10 cellular contexts compared by ENCODE assay signal in genomic region chr2:160516547-160517365, GRCh38. TPM values are rescaled to one million over a fixed set of nuclear protein-coding genes. Genes with fewer than 3 reads are reported as not detected.
A peak's percentile ranks its signal among the peaks of the same experiment; 100 is the strongest.
DNase-seq lines count a peak whose midpoint lies in the region; ATAC-seq and TF ChIP-seq lines count a peak whose summit lies in the region.
"Had no signal": no experiment of that assay in that cellular context is flagged by ENCODE, and none has a peak within 500 bp of the region (broad histone marks: within the 10 kb centered on the region; RNA-seq: fewer than 3 reads in every experiment).

No MANE protein-coding gene starts in this region.

- no peak overlapping the region for H2BK120ac ChIP-seq in neuronal stem cell (ENCODE audit: low read depth, low read length)

- no peak overlapping the region for H3K4me2 ChIP-seq in neuronal stem cell (ENCODE audit: insufficient read depth, low read length, poor library complexity, severe bottlenecking)

- no CpG with 5 or more reads among the region's 10 CpGs for WGBS in neuronal stem cell (ENCODE audit: extremely low coverage in 2 of 2, insufficient read length in 2 of 2, insufficient replicate concordance in 1 of 2), 2 donors

- TF ChIP-seq CTCF in omental fat pad (IDR thresholded peaks at IDR 0.05), result no peak

- H3K27ac ChIP-seq in neuronal stem cell (replicated peaks; ENCODE audit: low read length), result no peak overlapping the region
- H3K27ac ChIP-seq: 22Rv1 had no signal

- H3K27me3 ChIP-seq in neuronal stem cell (ENCODE audit: control insufficient read depth in 3 of 3, insufficient read depth in 3 of 3, low read depth in 1 of 3, low read length in 3 of 3), result no peaks in the 10 kb centered on the region
- H3K27me3 ChIP-seq in MG63, result no peaks in the 10 kb centered on the region

- H3K4me3 ChIP-seq in neuronal stem cell (ENCODE audit: low read length in 2 of 2) (no peak overlapping the region), MG63 (no peak overlapping the region)

- no peaks in the 10 kb centered on the region for H3K4me1 ChIP-seq in neuronal stem cell (ENCODE audit: control insufficient read depth in 2 of 2, insufficient read depth in 1 of 2, low read depth in 1 of 2, low read length in 2 of 2)

- ATAC-seq in HG02623 (IDR thresholded peaks at IDR 0.05; ENCODE audit: unreplicated experiment) (peak; percentile 45), omental fat pad (ENCODE audit: low FRiP score) (no peak)

- H3K36me3 ChIP-seq in neuronal stem cell (replicated peaks in 1 of 2; ENCODE audit: control insufficient read depth in 2 of 2, insufficient read depth in 2 of 2, low read length in 2 of 2) (no peaks in the 10 kb centered on the region), MG63 (no peaks in the 10 kb centered on the region)

- no peak overlapping the region for H2BK5ac ChIP-seq in neuronal stem cell (ENCODE audit: low read length)

- no peak overlapping the region for H3K14ac ChIP-seq in neuronal stem cell (ENCODE audit: low read length)

- H4K8ac ChIP-seq in neuronal stem cell (ENCODE audit: low read depth, low read length), result no peak overlapping the region

- H2BK15ac ChIP-seq in neuronal stem cell (ENCODE audit: low read length), result no peak overlapping the region

- no peak overlapping the region for H3K18ac ChIP-seq in neuronal stem cell (ENCODE audit: low read length)

- no peaks in the 10 kb centered on the region for H3K79me1 ChIP-seq in neuronal stem cell (ENCODE audit: low read depth, low read length)

- no peak overlapping the region for H2AK5ac ChIP-seq in neuronal stem cell (ENCODE audit: low read depth, low read length)

- H2AFZ ChIP-seq in neuronal stem cell (ENCODE audit: low read length), result peak overlapping the region; percentile 64

- H3K23ac ChIP-seq in neuronal stem cell (ENCODE audit: low read depth, low read length, poor library complexity), result no peak overlapping the region

- no peak overlapping the region for H4K91ac ChIP-seq in neuronal stem cell (ENCODE audit: low read depth, low read length, poor library complexity)

- no peak overlapping the region for H3K4ac ChIP-seq in neuronal stem cell (ENCODE audit: low read length)

- DNase-seq in DMS53 (lab: John Stamatoyannopoulos, UW) (peak; percentile 41), DMS53 treated with DMSO at 0.1 percent for 48 hours (lab: John Stamatoyannopoulos, UW; ENCODE audit: unreplicated experiment) (no peak), neuronal stem cell (ENCODE audit: low spot score) (no peak), MG63 (no peak), CD1c-positive myeloid dendritic cell (ENCODE audit: extremely low spot score) (no peak), omental fat pad (ENCODE audit: low spot score) (no peak)
- peak; percentile 10 to 29 for DNase-seq in activated CD4-positive, alpha-beta T cell treated with anti-CD3 and anti-CD28 coated beads, Interleukin-2, amount 50 U/mL, for 48 hours
- DNase-seq: kidney had no signal

- H2BK12ac ChIP-seq in neuronal stem cell (ENCODE audit: low read length), result no peak overlapping the region

- H3K9ac ChIP-seq in neuronal stem cell (ENCODE audit: low read depth, low read length, poor library complexity), result no peak overlapping the region

- H3K9me3 ChIP-seq in neuronal stem cell (replicated peaks in 1 of 2; ENCODE audit: control insufficient read depth in 2 of 2, insufficient read depth in 1 of 2, low read depth in 1 of 2, low read length in 2 of 2), result no peaks in the 10 kb centered on the region
- no peaks in the 10 kb centered on the region; the same call in 1 of the 2 replicates for H3K9me3 ChIP-seq in MG63

RNA-seq across cellular contexts. Expression of gene RBMS1, which starts 23.1 kb away (rescaled TPM):
- 95.0 TPM for polyA plus RNA-seq in neuronal stem cell (2013, experiment 1 of 2)
- 105 TPM for polyA plus RNA-seq in neuronal stem cell (2013, experiment 2 of 2)
- total RNA-seq in MG63 (2014; rRNA removed; shearing (Covaris generic); ENCODE audit: low replicate concordance), result 36.6 and 38.7 TPM in 2 replicates
- 100 to 1,000 TPM; 133 to 180 (median 139) TPM for total RNA-seq in omental fat pad

Comparison
In these comparisons a context has a peak if more than half of its experiments do, and no peak if none do; other contexts are left out.
1. DNase-seq: peak in DMS53 (single experiment) and activated CD4-positive, alpha-beta T cell treated with anti-CD3 and anti-CD28 coated beads, Interleukin-2, amount 50 U/mL, for 48 hours (2 of 2); none in DMS53 treated with DMSO at 0.1 percent for 48 hours (single experiment), neuronal stem cell (single experiment), MG63 (single experiment), CD1c-positive myeloid dendritic cell (single experiment) and omental fat pad (single experiment).